In genomic region chr1:63898428-63899220, GRCh38 we compare ENCODE assay signal across 18 cellular contexts.
DNase-seq lines count a peak whose midpoint lies in the region; ATAC-seq, FAIRE-seq and TF ChIP-seq lines count a peak whose summit lies in the region.
"Had no signal": no experiment of that assay in that cellular context is flagged by ENCODE, and none has a peak within 500 bp of the region (broad histone marks: within the 10 kb centered on the region; RNA-seq: fewer than 3 reads in every experiment).

No MANE protein-coding gene starts in this region.

- CTCF ChIA-PET in K562 (lab: Yijun Ruan, JAX; ENCODE audit: low intra/inter-chr PET ratio): no interaction called here

- no peaks in the 10 kb centered on the region for H3K4me1 ChIP-seq in K562 (replicated peaks in 1 of 2; ENCODE audit: control insufficient read depth in 2 of 2, insufficient read depth in 2 of 2, low read length in 2 of 2)

- ATAC-seq in left ventricle myocardium superior (peak; percentile 17), Right ventricle myocardium superior (ENCODE audit: poor library complexity) (no peak), K562 (no peak), sciatic nerve (peak; percentile 70)

- DNase-seq in left ventricle myocardium superior (no peak), Right ventricle myocardium superior (no peak), K562 (ENCODE audit: extremely low read depth in 1 of 4, low spot score in 3 of 4) (no peak), sciatic nerve (ENCODE audit: low spot score) (no peak), NCI-H187 (lab: John Stamatoyannopoulos, UW) (no peak), NCI-H1092 (lab: John Stamatoyannopoulos, UW) (no peak), NCI-H1436 treated with DMSO at 0.1 percent for 48 hours (lab: John Stamatoyannopoulos, UW) (no peak)
- DNase-seq: DMS53, GDM1, H7, KG1, NCI-H1105, NCI-H2081, NCI-H524 treated with DMSO at 0.1 percent for 48 hours, SHP77 had no signal

- no peak for TF ChIP-seq RAD21 in K562 (CRISPR knock-in tag; conservative IDR thresholded peaks at IDR 0.05 in 1 of 2, IDR thresholded peaks at IDR 0.05 in 1 of 2)

- TF ChIP-seq EP300 in K562 (IDR thresholded peaks at IDR 0.05; ENCODE audit: low read length): no peak

- H3K27ac ChIP-seq in K562 (ENCODE audit: extremely low read depth, low read depth, low read length): no peak overlapping the region

- intact Hi-C loops in left ventricle myocardium superior (cut with micrococcal nuclease) (no loop called here), Right ventricle myocardium superior (cut with DNase I) (no loop called here), K562 (cut with micrococcal nuclease) (no loop called here), sciatic nerve (cut with DNase I) (no loop called here)

- 0% methylated on average over 5 of the region's 6 CpGs for WGBS in K562 (ENCODE audit: insufficient coverage, low coverage, missing lambda C conversion rate)

- no peak overlapping the region for H3K4me2 ChIP-seq in K562 (ENCODE audit: insufficient read depth, low read length)

- H3K9me3 ChIP-seq in K562 (replicated peaks; ENCODE audit: control insufficient read depth, insufficient read depth, low read depth, low read length): no peaks in the 10 kb centered on the region

- no peak overlapping the region for H2AFZ ChIP-seq in K562 (ENCODE audit: low read depth, low read length)

- no peak for TF ChIP-seq POLR2A in K562 (conservative IDR thresholded peaks at IDR 0.05)

- H3K27me3 ChIP-seq in K562 (ENCODE audit: control insufficient read depth in 2 of 2, insufficient read depth in 2 of 2, low read length in 2 of 2): no peaks in the 10 kb centered on the region

- H3K9me1 ChIP-seq in K562 (ENCODE audit: control insufficient read depth, insufficient read depth, low read length): no peaks in the 10 kb centered on the region

- H3K4me3 ChIP-seq in K562: no peak overlapping the region

- POLR2A ChIA-PET in K562 (lab: Yijun Ruan, JAX): no interaction called here

- in situ Hi-C loops in K562 (cut with MboI): no loop called here

- no TSS peak for BruUV-seq in K562 (replicated peaks; lab: Mats Ljungman, UMichigan)

- no peak for TF ChIP-seq CTCF in K562 (IDR thresholded peaks at IDR 0.05 in 2 of 3, conservative IDR thresholded peaks at IDR 0.05 in 1 of 3; ENCODE audit: insufficient read depth in 2 of 3, low read depth in 1 of 3, low read length in 3 of 3)

- FAIRE-seq in K562 (lab: Jason Lieb, UNC): no peak
- FAIRE-seq: D721Med, GM18507, GM19239 had no signal

- no peaks in the 10 kb centered on the region for H3K36me3 ChIP-seq in K562 (ENCODE audit: control insufficient read depth, insufficient read depth, low read length)

- H3K9ac ChIP-seq in K562 (ENCODE audit: insufficient read depth in 1 of 2, low read depth in 2 of 2, low read length in 2 of 2): no peak overlapping the region

- no peaks in the 10 kb centered on the region for H4K20me1 ChIP-seq in K562 (replicated peaks; ENCODE audit: control insufficient read depth, insufficient read depth, low read length)

- H3K79me2 ChIP-seq in K562 (ENCODE audit: control insufficient read depth, insufficient read depth, low read length): no peaks in the 10 kb centered on the region

TF ChIP-seq in K562, 482 proteins besides CTCF, POLR2A, EP300 and RAD21:
- 0 out of 2 replicates have a peak, but pooled peaks have one; percentile 23 for TF ChIP-seq ZNF512 (tag; IDR thresholded peaks at IDR 0.05)
- TF ChIP-seq NKRF (IDR thresholded peaks at IDR 0.05; ENCODE audit: borderline replicate concordance): no peak
TF ChIP-seq in K562: peak in this region for 1.

Comparison
In these comparisons a context has a peak if more than half of its experiments do, and no peak if none do; other contexts are left out.
1. ATAC-seq: peak in left ventricle myocardium superior (single experiment) and sciatic nerve (single experiment); none in Right ventricle myocardium superior (single experiment) and K562 (single experiment).